In the genomic region with DNA sequence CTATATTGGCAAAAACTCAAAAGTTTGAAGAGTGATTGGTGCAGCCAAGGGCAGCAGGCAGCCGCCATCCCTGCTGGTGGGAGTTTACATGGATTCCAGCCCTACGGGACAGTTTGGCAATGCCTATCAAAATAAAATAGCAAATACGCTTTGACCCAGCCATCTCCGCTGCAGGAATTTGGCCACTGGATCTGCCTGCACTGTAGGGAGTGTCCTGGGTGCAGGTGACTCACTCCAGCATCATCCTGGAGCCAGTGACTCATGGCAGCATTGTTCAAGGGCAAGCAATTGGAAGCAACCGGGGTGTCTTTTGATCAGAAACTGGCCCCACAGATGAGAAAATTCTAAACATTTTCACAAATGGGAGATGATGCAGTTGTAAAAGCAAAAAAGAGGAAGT, we compare ENCODE assay signal across 8 cellular contexts. TPM values are rescaled to one million over a fixed set of nuclear protein-coding genes. Genes with fewer than 3 reads are reported as not detected.
DNase-seq lines count a peak whose midpoint lies in the region; FAIRE-seq lines count a peak whose summit lies in the region.

No MANE protein-coding gene starts in this region.

- no peak overlapping the region for H3K23ac ChIP-seq in mesenchymal stem cell (ENCODE audit: low read length in 2 of 2)

- H3K79me1 ChIP-seq in mesenchymal stem cell (replicated peaks; ENCODE audit: low read length, poor library complexity, severe bottlenecking) = no peaks in the 10 kb centered on the region

- H3K36me3 ChIP-seq in mesenchymal stem cell (ENCODE audit: control insufficient read depth in 1 of 2, insufficient read depth in 2 of 2, low read depth in 1 of 2, low read length in 2 of 2) = no peaks in the 10 kb centered on the region

- H3K4ac ChIP-seq in mesenchymal stem cell (ENCODE audit: low read depth in 1 of 2, low read length in 2 of 2) = no peak overlapping the region

- no peak overlapping the region for H3K4me2 ChIP-seq in mesenchymal stem cell (ENCODE audit: low read length, poor library complexity, severe bottlenecking)

- no peak overlapping the region for H4K8ac ChIP-seq in mesenchymal stem cell (ENCODE audit: low read length)

- 7% methylated on average over 4 of the region's 5 CpGs for WGBS in mesenchymal stem cell

- no peak overlapping the region for H2BK5ac ChIP-seq in mesenchymal stem cell (ENCODE audit: low read depth, low read length, poor library complexity, severe bottlenecking)

- FAIRE-seq in HTR-8/SVneo (lab: Jason Lieb, UNC) = peak; percentile 98

- peak overlapping the region; percentile 76 for H3K27ac ChIP-seq in mesenchymal stem cell (ENCODE audit: low read length, poor library complexity, severe bottlenecking)

- peak overlapping the region; percentile 59 for H3K9ac ChIP-seq in mesenchymal stem cell (ENCODE audit: low read length)

- no peak overlapping the region for H3K18ac ChIP-seq in mesenchymal stem cell (ENCODE audit: low read depth in 1 of 2, low read length in 2 of 2)

- H2BK12ac ChIP-seq in mesenchymal stem cell (ENCODE audit: low read length in 2 of 2) = no peak overlapping the region

- H4K91ac ChIP-seq in mesenchymal stem cell (ENCODE audit: low read length) = no peak overlapping the region

- DNase-seq in AG08396 (ENCODE audit: low spot score) (peak; percentile 92), HTR-8/SVneo (ENCODE audit: insufficient read length, low spot score) (peak; percentile 95), brain pericyte (ENCODE audit: low read depth, low spot score) (peak; percentile 98), mesenchymal stem cell (peak; percentile 82), globus pallidus (ENCODE audit: low spot score) (no peak), D341Med (ENCODE audit: low spot score) (no peak), NCI-H1105 (lab: John Stamatoyannopoulos, UW) (no peak), NCI-H2227 treated with DMSO at 0.1 percent for 48 hours (lab: John Stamatoyannopoulos, UW) (no peak)

- no peak overlapping the region for H2BK15ac ChIP-seq in mesenchymal stem cell (ENCODE audit: low read depth, poor library complexity, severe bottlenecking)

- H3K4me3 ChIP-seq in mesenchymal stem cell (ENCODE audit: insufficient read depth in 1 of 2, low read depth in 1 of 2, low read length in 2 of 2) = peak overlapping the region in 1 of 2 experiments; percentile 50

- H2BK120ac ChIP-seq in mesenchymal stem cell (ENCODE audit: low read depth, low read length) = no peak overlapping the region

- peaks cover 9% of the 10 kb centered on the region for H3K4me1 ChIP-seq in mesenchymal stem cell (ENCODE audit: control insufficient read depth, insufficient read depth, low read depth, low read length)

- no peak overlapping the region for H2AFZ ChIP-seq in mesenchymal stem cell (ENCODE audit: low read depth, low read length)

- H3K14ac ChIP-seq in mesenchymal stem cell (ENCODE audit: low read length in 2 of 2) = no peak overlapping the region

- no peaks in the 10 kb centered on the region for H3K27me3 ChIP-seq in mesenchymal stem cell (ENCODE audit: control insufficient read depth in 1 of 2, insufficient read depth in 1 of 2, low read length in 2 of 2)

- no peak overlapping the region for H2AK5ac ChIP-seq in mesenchymal stem cell (ENCODE audit: low read length, severe bottlenecking)

- H3K9me3 ChIP-seq in mesenchymal stem cell (ENCODE audit: control insufficient read depth, low read length) = peaks cover 4% of the 10 kb centered on the region

RNA-seq across cellular contexts. Expression of a gene that starts 24.6 kb away (rescaled TPM):
- 0.15 TPM for polyA plus RNA-seq in mesenchymal stem cell (2013, experiment 1 of 2)
- polyA plus RNA-seq in mesenchymal stem cell (2013, experiment 2 of 2) = 0.15 TPM

RNA-seq across cellular contexts. Expression of a gene that starts 44.0 kb away (rescaled TPM):
- polyA plus RNA-seq in mesenchymal stem cell (2013, experiment 1 of 2) = not detected
- not detected for polyA plus RNA-seq in mesenchymal stem cell (2013, experiment 2 of 2)

Comparison
In these comparisons a context has a peak if more than half of its experiments do, and no peak if none do; other contexts are left out.
1. DNase-seq: peak in AG08396 (single experiment), HTR-8/SVneo (single experiment), brain pericyte (single experiment) and mesenchymal stem cell (single experiment); none in globus pallidus (single experiment), D341Med (single experiment), NCI-H1105 (single experiment) and NCI-H2227 treated with DMSO at 0.1 percent for 48 hours (single experiment).